In genomic region chr3:189337672-189338071, GRCh38 we compare ENCODE assay signal across 22 cellular contexts.
A peak's percentile ranks its signal among the peaks of the same experiment; 100 is the strongest.
DNase-seq lines count a peak whose midpoint lies in the region; ATAC-seq and TF ChIP-seq lines count a peak whose summit lies in the region.
"Had no signal": no experiment of that assay in that cellular context is flagged by ENCODE, and none has a peak within 500 bp of the region (broad histone marks: within the 10 kb centered on the region; RNA-seq: fewer than 3 reads in every experiment).

No MANE protein-coding gene starts in this region.

- TF ChIP-seq CTCF in PC-9 (conservative IDR thresholded peaks at IDR 0.05) = no peak
- TF ChIP-seq CTCF in left lung (IDR thresholded peaks at IDR 0.05) = no peak

- intact Hi-C loops in PC-9 (cut with micrococcal nuclease; ENCODE audit: unreplicated experiment) = loop anchor here (1.0 kb wide), 1 partner anchor 21 kb away; no protein-coding TSS in a partner anchor
- intact Hi-C loops in left lung (cut with DNase I) = no loop called here
- intact Hi-C loops in activated T-helper 2 cell treated with anti-CD3 and anti-CD28 coated beads, Interferon-gamma antibody, Interleukin-2, Interleukin-4, amounts not matched to agents 10 μg/mL and 5 μg/mL and 100 μg/mL, durations not matched to agents 14 hours and 24 hours and 36 hours (cut with micrococcal nuclease) = no loop called here

- no peaks in the 10 kb centered on the region for H3K79me2 ChIP-seq in PC-9 (ENCODE audit: low read depth)

- H3K27me3 ChIP-seq in PC-9 (ENCODE audit: insufficient read depth, low read depth) (no peaks in the 10 kb centered on the region), left lung (no peaks in the 10 kb centered on the region)
- H3K27me3 ChIP-seq: neutrophil, testis had no signal

- peaks cover 3 to 9% of the 10 kb centered on the region in 2 donors for H3K36me3 Mint-ChIP-seq in activated T-cell treated with anti-CD3 and anti-CD28 coated beads, Interleukin-2, amount 50 U/mL, for 72 hours (ENCODE audit: insufficient read depth in 2 of 2)
- H3K36me3 Mint-ChIP-seq in activated T-cell treated with anti-CD3 and anti-CD28 coated beads, Interleukin-2, amount 50 U/mL, for 24 hours (ENCODE audit: low read depth) = no peaks in the 10 kb centered on the region
- peaks cover 69% of the 10 kb centered on the region for H3K36me3 Mint-ChIP-seq in activated T-helper 2 cell treated with anti-CD3 and anti-CD28 coated beads, Interferon-gamma antibody, Interleukin-2, Interleukin-4, amounts not matched to agents 10 μg/mL and 5 μg/mL and 100 μg/mL, durations not matched to agents 14 hours and 24 hours and 36 hours (ENCODE audit: low read depth)
- H3K36me3 Mint-ChIP-seq: stimulated activated naive B cell treated with anti-CD40 and anti-IgM and Interleukin-4, amounts not matched to agents 10 μg/mL and 1 μg/mL and 100 μg/mL, for 72 hours had no signal

- peak overlapping the region; percentile 6 for H3K27ac Mint-ChIP-seq in activated T-cell treated with anti-CD3 and anti-CD28 coated beads, Interleukin-2, amount 50 U/mL, for 72 hours
- H3K27ac Mint-ChIP-seq in activated T-cell treated with anti-CD3 and anti-CD28 coated beads, Interleukin-2, amount 50 U/mL, for 24 hours = no peak overlapping the region
- H3K27ac Mint-ChIP-seq in activated T-helper 2 cell treated with anti-CD3 and anti-CD28 coated beads, Interferon-gamma antibody, Interleukin-2, Interleukin-4, amounts not matched to agents 10 μg/mL and 5 μg/mL and 100 μg/mL, durations not matched to agents 14 hours and 24 hours and 36 hours = no peak overlapping the region
- H3K27ac Mint-ChIP-seq: activated CD8-positive, alpha-beta T cell treated with anti-CD3 and anti-CD28 coated beads for 36 hours; B cell; dendritic cell treated with granulocyte-macrophage colony-stimulating factor and Interleukin-4, amounts not matched to agents 40 ng/mL and 50 ng/mL, for 4 days; IgD-negative memory B cell; stimulated activated naive B cell treated with anti-CD40 and anti-IgM and Interleukin-4, amounts not matched to agents 10 μg/mL and 1 μg/mL and 100 μg/mL, for 72 hours had no signal

- CTCF ChIA-PET in PC-9 (lab: Charles Lee) = interaction anchor here (0.6 to 0.8 kb wide), 2 partner anchors 14 to 176 kb away, joined by 3 read pairs; no protein-coding TSS in a partner anchor

- H3K4me3 Mint-ChIP-seq in activated T-cell treated with anti-CD3 and anti-CD28 coated beads, Interleukin-2, amount 50 U/mL, for 72 hours = no peak overlapping the region
- no peak overlapping the region for H3K4me3 Mint-ChIP-seq in activated T-cell treated with anti-CD3 and anti-CD28 coated beads, Interleukin-2, amount 50 U/mL, for 24 hours
- no peak overlapping the region for H3K4me3 Mint-ChIP-seq in activated T-helper 2 cell treated with anti-CD3 and anti-CD28 coated beads, Interferon-gamma antibody, Interleukin-2, Interleukin-4, amounts not matched to agents 10 μg/mL and 5 μg/mL and 100 μg/mL, durations not matched to agents 14 hours and 24 hours and 36 hours (ENCODE audit: low read depth)
- H3K4me3 Mint-ChIP-seq: activated CD8-positive, alpha-beta T cell treated with anti-CD3 and anti-CD28 coated beads for 36 hours; B cell; dendritic cell treated with granulocyte-macrophage colony-stimulating factor and Interleukin-4, amounts not matched to agents 40 ng/mL and 50 ng/mL, for 4 days; IgD-negative memory B cell; stimulated activated naive B cell treated with anti-CD40 and anti-IgM and Interleukin-4, amounts not matched to agents 10 μg/mL and 1 μg/mL and 100 μg/mL, for 72 hours had no signal

- ATAC-seq in activated T-cell treated with anti-CD3 and anti-CD28 coated beads, Interleukin-2, amount 50 U/mL, for 72 hours (replicated peaks in 1 of 2) = no peak
- ATAC-seq in left lung (peak; percentile 26), HG02884 (IDR thresholded peaks at IDR 0.05; ENCODE audit: unreplicated experiment) (no peak)
- ATAC-seq: activated CD4-positive, CD25-positive, alpha-beta regulatory T cell treated with anti-CD3 and anti-CD28 coated beads, Interleukin-2, amount 50 U/mL, for 24 hours; activated CD8-positive, alpha-beta T cell treated with anti-CD3 and anti-CD28 coated beads for 36 hours; stimulated activated naive B cell treated with anti-CD40 and anti-IgM and Interleukin-4, amounts not matched to agents 10 μg/mL and 1 μg/mL and 100 μg/mL, for 72 hours had no signal

- H3K4me2 ChIP-seq in PC-9 = peak overlapping the region; percentile 14

- H3K4me1 ChIP-seq in PC-9 (replicated peaks; ENCODE audit: insufficient read depth) (peaks cover 17% of the 10 kb centered on the region), left lung (no peaks in the 10 kb centered on the region)
- H3K4me1 ChIP-seq: testis had no signal

- H4K20me1 ChIP-seq in PC-9 (ENCODE audit: insufficient read depth) = no peaks in the 10 kb centered on the region

- H3K9me3 Mint-ChIP-seq in activated T-cell treated with anti-CD3 and anti-CD28 coated beads, Interleukin-2, amount 50 U/mL, for 72 hours = peaks cover 1 to 4% of the 10 kb centered on the region in 2 donors
- H3K9me3 Mint-ChIP-seq in activated T-cell treated with anti-CD3 and anti-CD28 coated beads, Interleukin-2, amount 50 U/mL, for 24 hours = no peaks in the 10 kb centered on the region
- H3K9me3 Mint-ChIP-seq in activated T-helper 2 cell treated with anti-CD3 and anti-CD28 coated beads, Interferon-gamma antibody, Interleukin-2, Interleukin-4, amounts not matched to agents 10 μg/mL and 5 μg/mL and 100 μg/mL, durations not matched to agents 14 hours and 24 hours and 36 hours = peaks cover 30% of the 10 kb centered on the region
- H3K9me3 Mint-ChIP-seq: stimulated activated naive B cell treated with anti-CD40 and anti-IgM and Interleukin-4, amounts not matched to agents 10 μg/mL and 1 μg/mL and 100 μg/mL, for 72 hours had no signal

- no peaks in the 10 kb centered on the region for H3K36me3 ChIP-seq in PC-9 (ENCODE audit: low read depth)
- no peaks in the 10 kb centered on the region for H3K36me3 ChIP-seq in left lung
- H3K36me3 ChIP-seq: heart left ventricle, neutrophil had no signal

- BruUV-seq in PC-9 (replicated peaks; lab: Mats Ljungman, UMichigan) = no TSS peak

- no peaks in the 10 kb centered on the region for H3F3A ChIP-seq in PC-9 (ENCODE audit: insufficient read depth, low read depth)

- H3K9me3 ChIP-seq in PC-9 (ENCODE audit: insufficient read depth, low read depth) (peaks cover 20% of the 10 kb centered on the region), left lung (no peaks in the 10 kb centered on the region)
- H3K9me3 ChIP-seq: neutrophil, testis had no signal

- H3K27me3 Mint-ChIP-seq in activated T-cell treated with anti-CD3 and anti-CD28 coated beads, Interleukin-2, amount 50 U/mL, for 72 hours (ENCODE audit: low read depth) = no peaks in the 10 kb centered on the region
- H3K27me3 Mint-ChIP-seq in activated T-cell treated with anti-CD3 and anti-CD28 coated beads, Interleukin-2, amount 50 U/mL, for 24 hours = no peaks in the 10 kb centered on the region
- H3K27me3 Mint-ChIP-seq in activated T-helper 2 cell treated with anti-CD3 and anti-CD28 coated beads, Interferon-gamma antibody, Interleukin-2, Interleukin-4, amounts not matched to agents 10 μg/mL and 5 μg/mL and 100 μg/mL, durations not matched to agents 14 hours and 24 hours and 36 hours (ENCODE audit: low read depth) = no peaks in the 10 kb centered on the region
- H3K27me3 Mint-ChIP-seq: activated CD8-positive, alpha-beta T cell treated with anti-CD3 and anti-CD28 coated beads for 36 hours; dendritic cell treated with granulocyte-macrophage colony-stimulating factor and Interleukin-4, amounts not matched to agents 40 ng/mL and 50 ng/mL, for 4 days had no signal

- POLR2A ChIA-PET in PC-9 (lab: Charles Lee; ENCODE audit: unreplicated experiment) = interaction anchor here (0.7 kb wide), 3 partner anchors 13 to 94 kb away, joined by 3 to 15 read pairs (median 3); no protein-coding TSS in a partner anchor

- DNase-seq in activated T-cell treated with anti-CD3 and anti-CD28 coated beads, Interleukin-2, amount 50 U/mL, for 72 hours = no peak
- DNase-seq in activated T-cell treated with anti-CD3 and anti-CD28 coated beads, Interleukin-2, amount 50 U/mL, for 24 hours = no peak
- peak; percentile 67 to 74 for DNase-seq in PC-9
- no peak for DNase-seq in left lung
- DNase-seq in T1000 (lab: John Stamatoyannopoulos, UW) = no peak
- no peak for DNase-seq in activated T-helper 2 cell treated with anti-CD3 and anti-CD28 coated beads, Interferon-gamma antibody, Interleukin-2, Interleukin-4, amounts not matched to agents 10 μg/mL and 5 μg/mL and 100 μg/mL, durations not matched to agents 14 hours and 24 hours and 36 hours (ENCODE audit: low spot score)
- no peak for DNase-seq in hippocampal formation (lab: John Stamatoyannopoulos, UW)
- DNase-seq: activated CD8-positive, alpha-beta T cell treated with anti-CD3 and anti-CD28 coated beads for 36 hours; activated naive CD4-positive, alpha-beta T cell; NCI-H146; NCI-H2171; NCI-H524 treated with DMSO at 0.1 percent for 48 hours; stimulated activated CD4-positive, alpha-beta T cell treated with anti-CD3 and anti-CD28 coated beads, Interleukin-2, amount 100 ng/mL, for 48 hours; stimulated activated naive B cell treated with anti-CD40 and anti-IgM and Interleukin-4, amounts not matched to agents 10 μg/mL and 1 μg/mL and 100 μg/mL, for 72 hours; testis had no signal

- peaks cover 34% of the 10 kb centered on the region for H3K4me1 Mint-ChIP-seq in activated T-cell treated with anti-CD3 and anti-CD28 coated beads, Interleukin-2, amount 50 U/mL, for 72 hours (ENCODE audit: low read depth)
- H3K4me1 Mint-ChIP-seq in activated T-cell treated with anti-CD3 and anti-CD28 coated beads, Interleukin-2, amount 50 U/mL, for 24 hours (ENCODE audit: low read depth) = peaks cover 23% of the 10 kb centered on the region
- peaks cover 45% of the 10 kb centered on the region for H3K4me1 Mint-ChIP-seq in activated T-helper 2 cell treated with anti-CD3 and anti-CD28 coated beads, Interferon-gamma antibody, Interleukin-2, Interleukin-4, amounts not matched to agents 10 μg/mL and 5 μg/mL and 100 μg/mL, durations not matched to agents 14 hours and 24 hours and 36 hours (ENCODE audit: low read depth)
- H3K4me1 Mint-ChIP-seq: B cell; stimulated activated naive B cell treated with anti-CD40 and anti-IgM and Interleukin-4, amounts not matched to agents 10 μg/mL and 1 μg/mL and 100 μg/mL, for 72 hours had no signal

- H3K4me3 ChIP-seq in PC-9 (no peak overlapping the region), left lung (no peak overlapping the region)
- H3K4me3 ChIP-seq: heart left ventricle, testis had no signal

- H3K27ac ChIP-seq in PC-9 (no peak overlapping the region), left lung (no peak overlapping the region)
- H3K27ac ChIP-seq: heart left ventricle, neutrophil, testis had no signal

- no peak overlapping the region for H2AFZ ChIP-seq in PC-9

- H3K9me2 ChIP-seq in PC-9 (ENCODE audit: insufficient read depth) = no peaks in the 10 kb centered on the region

Comparison
In these comparisons a context has a peak if more than half of its experiments do, and no peak if none do; other contexts are left out.
1. DNase-seq: peak in PC-9 (2 of 2); none in activated T-cell treated with anti-CD3 and anti-CD28 coated beads, Interleukin-2, amount 50 U/mL, for 72 hours (0 of 2), activated T-cell treated with anti-CD3 and anti-CD28 coated beads, Interleukin-2, amount 50 U/mL, for 24 hours (single experiment), left lung (0 of 2), T1000 (single experiment), activated T-helper 2 cell treated with anti-CD3 and anti-CD28 coated beads, Interferon-gamma antibody, Interleukin-2, Interleukin-4, amounts not matched to agents 10 μg/mL and 5 μg/mL and 100 μg/mL, durations not matched to agents 14 hours and 24 hours and 36 hours (single experiment) and hippocampal formation (0 of 2).